1 cellular context compared by ENCODE assay signal in genomic region chr2:207589143-207589542, GRCh38.
TF ChIP-seq lines count a peak whose summit lies in the region.

No MANE protein-coding gene starts in this region.

TF ChIP-seq in K562, 482 proteins besides CTCF, POLR2A, EP300 and RAD21:
- TF ChIP-seq, protein P1, sequence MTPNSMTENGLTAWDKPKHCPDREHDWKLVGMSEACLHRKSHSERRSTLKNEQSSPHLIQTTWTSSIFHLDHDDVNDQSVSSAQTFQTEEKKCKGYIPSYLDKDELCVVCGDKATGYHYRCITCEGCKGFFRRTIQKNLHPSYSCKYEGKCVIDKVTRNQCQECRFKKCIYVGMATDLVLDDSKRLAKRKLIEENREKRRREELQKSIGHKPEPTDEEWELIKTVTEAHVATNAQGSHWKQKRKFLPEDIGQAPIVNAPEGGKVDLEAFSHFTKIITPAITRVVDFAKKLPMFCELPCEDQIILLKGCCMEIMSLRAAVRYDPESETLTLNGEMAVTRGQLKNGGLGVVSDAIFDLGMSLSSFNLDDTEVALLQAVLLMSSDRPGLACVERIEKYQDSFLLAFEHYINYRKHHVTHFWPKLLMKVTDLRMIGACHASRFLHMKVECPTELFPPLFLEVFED (CRISPR knock-in tag; conservative IDR thresholded peaks at IDR 0.05), result no peak
- no peak for TF ChIP-seq RBM17 (IDR thresholded peaks at IDR 0.05; ENCODE audit: borderline replicate concordance, low read depth, low read length)
- TF ChIP-seq CBFA2T3 (IDR thresholded peaks at IDR 0.05), result peak; percentile 28; the same call in 1 of the 2 replicates
- TF ChIP-seq EHMT2 (IDR thresholded peaks at IDR 0.05), result no peak
- no peak for TF ChIP-seq CTBP1 (IDR thresholded peaks at IDR 0.05; ENCODE audit: borderline replicate concordance)
